In genomic region chr10:71270301-71270777, GRCh38 we compare ENCODE assay signal across 1 cellular context.
A peak's percentile ranks its signal among the peaks of the same experiment; 100 is the strongest.
TF ChIP-seq lines count a peak whose summit lies in the region.

No MANE protein-coding gene starts in this region.

TF ChIP-seq in HepG2, 621 proteins besides CTCF, POLR2A, EP300 and RAD21 (continued from another document):
- TF ChIP-seq ZFP91 (CRISPR knock-in tag; IDR thresholded peaks at IDR 0.05; ENCODE audit: borderline replicate concordance) (no peak), FOXP4 (CRISPR knock-in tag; IDR thresholded peaks at IDR 0.05) (no peak), ISL2 (CRISPR knock-in tag; IDR thresholded peaks at IDR 0.05) (no peak), PCBP2 (optimal IDR thresholded peaks at IDR 0.05; ENCODE audit: low read depth, low read length, poor library complexity, severe bottlenecking) (peak; percentile 63), SOX5 (CRISPR knock-in tag; IDR thresholded peaks at IDR 0.05; ENCODE audit: borderline replicate concordance) (no peak), ZBTB2 (CRISPR knock-in tag; IDR thresholded peaks at IDR 0.05; ENCODE audit: low read depth) (no peak), KLF16 (CRISPR knock-in tag; IDR thresholded peaks at IDR 0.05) (no peak), EHMT2 (IDR thresholded peaks at IDR 0.05; ENCODE audit: borderline replicate concordance, low read depth, low read length) (no peak), KDM3A (CRISPR knock-in tag; IDR thresholded peaks at IDR 0.05; ENCODE audit: low read depth) (no peak), XBP1 (CRISPR knock-in tag; IDR thresholded peaks at IDR 0.05) (no peak), HNRNPK (IDR thresholded peaks at IDR 0.05; ENCODE audit: low read depth, low read length, poor library complexity, severe bottlenecking) (peak; percentile 32), ZNF75D (CRISPR knock-in tag; IDR thresholded peaks at IDR 0.05; ENCODE audit: borderline replicate concordance) (no peak), CHD2 (IDR thresholded peaks at IDR 0.05; ENCODE audit: low read depth, low read length) (no peak), ZNF124 (CRISPR knock-in tag; IDR thresholded peaks at IDR 0.05) (no peak), ZNF280B (CRISPR knock-in tag; IDR thresholded peaks at IDR 0.05; ENCODE audit: borderline replicate concordance) (0 out of 2 replicates have a peak, but pooled peaks have one; percentile 10), ZSCAN22 (CRISPR knock-in tag; IDR thresholded peaks at IDR 0.05) (no peak), TRIM24 (CRISPR knock-in tag; IDR thresholded peaks at IDR 0.05) (no peak), ZNF816 (CRISPR knock-in tag; IDR thresholded peaks at IDR 0.05; ENCODE audit: borderline replicate concordance) (no peak), BCLAF1 (IDR thresholded peaks at IDR 0.05) (no peak), JUND (CRISPR knock-in tag; IDR thresholded peaks at IDR 0.05) (no peak), EEA1 (CRISPR knock-in tag; IDR thresholded peaks at IDR 0.05; ENCODE audit: borderline replicate concordance) (no peak), ZNF496 (CRISPR knock-in tag; IDR thresholded peaks at IDR 0.05; ENCODE audit: insufficient replicate concordance) (no peak), SMARCC2 (IDR thresholded peaks at IDR 0.05) (no peak), STAG1 (CRISPR knock-in tag; IDR thresholded peaks at IDR 0.05) (0 out of 2 replicates have a peak, but pooled peaks have one; percentile 19), MIER3 (CRISPR knock-in tag; IDR thresholded peaks at IDR 0.05; ENCODE audit: borderline replicate concordance) (no peak), HOXA7 (CRISPR knock-in tag; IDR thresholded peaks at IDR 0.05) (no peak), MAFF (IDR thresholded peaks at IDR 0.05; ENCODE audit: low read depth, low read length) (no peak), ZNF879 (CRISPR knock-in tag; IDR thresholded peaks at IDR 0.05) (no peak), IKZF1 (IDR thresholded peaks at IDR 0.05) (no peak), CBX1 (IDR thresholded peaks at IDR 0.05; ENCODE audit: low read depth) (no peak), CSRNP2 (CRISPR knock-in tag; conservative IDR thresholded peaks at IDR 0.05; ENCODE audit: low read depth) (no peak)
